In genomic region chr6:87203448-87204023, GRCh38 we compare ENCODE assay signal across 18 cellular contexts. TPM values are rescaled to one million over a fixed set of nuclear protein-coding genes. Genes with fewer than 3 reads are reported as not detected.
DNase-seq lines count a peak whose midpoint lies in the region; ATAC-seq and TF ChIP-seq lines count a peak whose summit lies in the region.
"Had no signal": no experiment of that assay in that cellular context is flagged by ENCODE, and none has a peak within 500 bp of the region (broad histone marks: within the 10 kb centered on the region; RNA-seq: fewer than 3 reads in every experiment).

No MANE protein-coding gene starts in this region.

- DNase-seq in activated CD4-positive, alpha-beta T cell treated with anti-CD3 and anti-CD28 coated beads, Interleukin-2, amount 10 ng/mL, durations not matched to agents 24 days and 14 days: no peak
- DNase-seq in activated CD4-positive, alpha-beta T cell treated with anti-CD3 and anti-CD28 coated beads for 36 hours: no peak
- DNase-seq in Caco-2 (no peak), neural crest cell (ENCODE audit: low read depth, low spot score) (no peak), HuH-7.5 (ENCODE audit: low spot score) (no peak), NCI-H1092 (lab: John Stamatoyannopoulos, UW) (no peak)
- no peak for DNase-seq in central memory CD8-positive, alpha-beta T cell (ENCODE audit: low spot score in 2 of 2)
- DNase-seq: C1 segment of cervical spinal cord, DMS79, GOT3, HFFc6, NCI-H1105 treated with DMSO at 0.1 percent for 48 hours, NCI-H187, NCI-H446, NCI-H748 treated with DMSO at 0.1 percent for 48 hours, PC-9 had no signal

- no peaks in the 10 kb centered on the region for H3K27me3 ChIP-seq in Caco-2 (replicated peaks; ENCODE audit: control insufficient read depth, insufficient read depth, low read length)

- no peak overlapping the region for H3K4me3 Mint-ChIP-seq in activated CD4-positive, alpha-beta T cell treated with anti-CD3 and anti-CD28 coated beads, Interleukin-2, amount 10 ng/mL, durations not matched to agents 24 days and 14 days
- no peak overlapping the region for H3K4me3 Mint-ChIP-seq in activated CD4-positive, alpha-beta T cell treated with anti-CD3 and anti-CD28 coated beads for 36 hours
- H3K4me3 Mint-ChIP-seq in Caco-2 (ENCODE audit: unreplicated experiment) (no peak overlapping the region), neural crest cell (no peak overlapping the region)
- H3K4me3 Mint-ChIP-seq in central memory CD8-positive, alpha-beta T cell: no peak overlapping the region
- H3K4me3 Mint-ChIP-seq: HFFc6 had no signal

- intact Hi-C loops in activated CD4-positive, alpha-beta T cell treated with anti-CD3 and anti-CD28 coated beads, Interleukin-2, amount 10 ng/mL, durations not matched to agents 24 days and 14 days (cut with micrococcal nuclease): no loop called here
- intact Hi-C loops in activated CD4-positive, alpha-beta T cell treated with anti-CD3 and anti-CD28 coated beads for 36 hours (cut with DNase I, micrococcal nuclease): no loop called here
- intact Hi-C loops in Caco-2 (cut with micrococcal nuclease; ENCODE audit: unreplicated experiment): no loop called here

- peaks cover 39% of the 10 kb centered on the region for H3K36me3 Mint-ChIP-seq in activated CD4-positive, alpha-beta T cell treated with anti-CD3 and anti-CD28 coated beads, Interleukin-2, amount 10 ng/mL, durations not matched to agents 24 days and 14 days (ENCODE audit: low read depth)
- H3K36me3 Mint-ChIP-seq in activated CD4-positive, alpha-beta T cell treated with anti-CD3 and anti-CD28 coated beads for 36 hours (ENCODE audit: low read depth): peaks cover 42% of the 10 kb centered on the region
- H3K36me3 Mint-ChIP-seq in Caco-2 (ENCODE audit: insufficient read depth, unreplicated experiment) (peaks cover 22% of the 10 kb centered on the region), neural crest cell (ENCODE audit: low read depth) (peaks cover 2% of the 10 kb centered on the region)
- peaks cover 2% of the 10 kb centered on the region for H3K36me3 Mint-ChIP-seq in central memory CD8-positive, alpha-beta T cell (ENCODE audit: insufficient read depth)

- no peaks in the 10 kb centered on the region for H3K36me3 ChIP-seq in Caco-2 (ENCODE audit: control insufficient read depth, insufficient read depth, low read length)

- no peak for ATAC-seq in activated CD4-positive, alpha-beta T cell treated with anti-CD3 and anti-CD28 coated beads for 36 hours
- no peak for ATAC-seq in central memory CD8-positive, alpha-beta T cell (replicated peaks; ENCODE audit: extremely low read depth, poor library complexity, severe bottlenecking)
- ATAC-seq in GM21825 (IDR thresholded peaks at IDR 0.05; ENCODE audit: unreplicated experiment): no peak

- POLR2A ChIA-PET in activated CD4-positive, alpha-beta T cell treated with anti-CD3 and anti-CD28 coated beads for 36 hours (lab: Charles Lee): no interaction called here
- POLR2A ChIA-PET in Caco-2 (lab: Charles Lee): no interaction called here

- BruUV-seq in Caco-2 (replicated peaks; lab: Mats Ljungman, UMichigan): no TSS peak

- CTCF ChIA-PET in activated CD4-positive, alpha-beta T cell treated with anti-CD3 and anti-CD28 coated beads for 36 hours (lab: Charles Lee): no interaction called here
- CTCF ChIA-PET in Caco-2 (lab: Charles Lee): no interaction called here

- no peaks in the 10 kb centered on the region for H3K9me3 ChIP-seq in Caco-2

- no peaks in the 10 kb centered on the region for H3K4me1 ChIP-seq in Caco-2

- H3K9me3 Mint-ChIP-seq in activated CD4-positive, alpha-beta T cell treated with anti-CD3 and anti-CD28 coated beads, Interleukin-2, amount 10 ng/mL, durations not matched to agents 24 days and 14 days: no peaks in the 10 kb centered on the region
- H3K9me3 Mint-ChIP-seq in activated CD4-positive, alpha-beta T cell treated with anti-CD3 and anti-CD28 coated beads for 36 hours (ENCODE audit: low read depth): no peaks in the 10 kb centered on the region
- no peaks in the 10 kb centered on the region for H3K9me3 Mint-ChIP-seq in Caco-2 (ENCODE audit: unreplicated experiment)
- no peaks in the 10 kb centered on the region for H3K9me3 Mint-ChIP-seq in central memory CD8-positive, alpha-beta T cell
- H3K9me3 Mint-ChIP-seq in neural crest cell: no peaks in the 10 kb centered on the region
- H3K9me3 Mint-ChIP-seq: HFFc6 had no signal

- no peaks in the 10 kb centered on the region for H3K27me3 Mint-ChIP-seq in activated CD4-positive, alpha-beta T cell treated with anti-CD3 and anti-CD28 coated beads, Interleukin-2, amount 10 ng/mL, durations not matched to agents 24 days and 14 days
- no peaks in the 10 kb centered on the region for H3K27me3 Mint-ChIP-seq in activated CD4-positive, alpha-beta T cell treated with anti-CD3 and anti-CD28 coated beads for 36 hours
- no peaks in the 10 kb centered on the region for H3K27me3 Mint-ChIP-seq in Caco-2 (ENCODE audit: insufficient read depth, unreplicated experiment)
- no peaks in the 10 kb centered on the region for H3K27me3 Mint-ChIP-seq in central memory CD8-positive, alpha-beta T cell
- H3K27me3 Mint-ChIP-seq in neural crest cell (ENCODE audit: low read depth): no peaks in the 10 kb centered on the region

- H3K27ac Mint-ChIP-seq in activated CD4-positive, alpha-beta T cell treated with anti-CD3 and anti-CD28 coated beads, Interleukin-2, amount 10 ng/mL, durations not matched to agents 24 days and 14 days: peak overlapping the region; percentile 51
- no peak overlapping the region for H3K27ac Mint-ChIP-seq in activated CD4-positive, alpha-beta T cell treated with anti-CD3 and anti-CD28 coated beads for 36 hours
- H3K27ac Mint-ChIP-seq in Caco-2 (ENCODE audit: unreplicated experiment) (peak overlapping the region; percentile 33), neural crest cell (ENCODE audit: unreplicated experiment) (peak overlapping the region; percentile 62)
- H3K27ac Mint-ChIP-seq in central memory CD8-positive, alpha-beta T cell (ENCODE audit: low read depth): peak overlapping the region; percentile 16
- H3K27ac Mint-ChIP-seq: HFFc6 had no signal

- H3K4me3 ChIP-seq in Caco-2 (ENCODE audit: low read depth, low read length): no peak overlapping the region
- H3K4me3 ChIP-seq: PC-9, SK-N-MC had no signal

- H3K4me1 Mint-ChIP-seq in activated CD4-positive, alpha-beta T cell treated with anti-CD3 and anti-CD28 coated beads, Interleukin-2, amount 10 ng/mL, durations not matched to agents 24 days and 14 days: peaks cover 50% of the 10 kb centered on the region
- H3K4me1 Mint-ChIP-seq in activated CD4-positive, alpha-beta T cell treated with anti-CD3 and anti-CD28 coated beads for 36 hours: peaks cover 82% of the 10 kb centered on the region
- no peaks in the 10 kb centered on the region for H3K4me1 Mint-ChIP-seq in Caco-2 (ENCODE audit: low read depth, unreplicated experiment)
- H3K4me1 Mint-ChIP-seq in central memory CD8-positive, alpha-beta T cell: peaks cover 82% of the 10 kb centered on the region
- peaks cover 6% of the 10 kb centered on the region for H3K4me1 Mint-ChIP-seq in neural crest cell

- TF ChIP-seq CTCF in Caco-2 (IDR thresholded peaks at IDR 0.05; ENCODE audit: insufficient read depth in 1 of 2, low read depth in 1 of 2, low read length in 1 of 2, severe bottlenecking in 1 of 2, unreplicated experiment in 1 of 2) (no peak), neural crest cell (conservative IDR thresholded peaks at IDR 0.05) (no peak)

RNA-seq across cellular contexts. Expression of gene ZNF292, which starts 48.2 kb away (rescaled TPM):
- 61.2 and 63.7 TPM in 2 replicates for total RNA-seq in activated CD4-positive, alpha-beta T cell treated with anti-CD3 and anti-CD28 coated beads, Interleukin-2, amount 10 ng/mL, durations not matched to agents 24 days and 14 days
- 10 to 100 TPM; 68.8 to 81.8 TPM for total RNA-seq in activated CD4-positive, alpha-beta T cell treated with anti-CD3 and anti-CD28 coated beads for 36 hours
- 32.2 and 35.8 TPM in 2 replicates for total RNA-seq in Caco-2 (2022)
- 55.2 and 58.9 TPM in 2 replicates for total RNA-seq in neural crest cell
